ENCODE assay signal across 24 cellular contexts in the genomic region with DNA sequence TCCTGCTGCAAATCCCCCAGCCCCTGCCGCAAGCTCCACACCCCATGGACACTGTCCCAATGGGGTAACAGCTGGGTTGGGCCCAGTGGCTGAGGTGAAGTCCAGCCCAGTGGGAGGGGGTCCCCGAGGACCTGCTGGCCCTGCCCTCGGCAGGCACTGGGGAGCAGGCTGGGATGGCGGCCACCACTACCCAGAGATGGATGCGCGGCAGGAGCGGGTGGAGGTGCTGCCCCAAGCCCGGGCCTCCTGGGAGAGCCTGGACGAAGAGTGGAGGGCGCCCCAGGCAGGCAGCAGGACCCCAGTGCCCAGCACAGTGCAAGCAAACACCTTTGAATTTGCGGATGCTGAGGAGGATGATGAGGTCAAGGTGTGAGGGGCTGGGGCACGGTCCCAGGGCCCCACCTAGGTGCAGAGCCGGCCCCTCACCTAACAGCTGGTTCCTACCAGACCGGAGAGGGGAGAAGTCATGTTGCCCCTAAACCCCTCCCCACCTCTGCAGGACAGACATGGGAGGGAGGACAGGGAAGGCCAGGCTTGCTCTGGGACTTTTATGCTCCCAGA. TPM values are rescaled to one million over a fixed set of nuclear protein-coding genes. Genes with fewer than 3 reads are reported as not detected.
A peak's percentile ranks its signal among the peaks of the same experiment; 100 is the strongest.
DNase-seq lines count a peak whose midpoint lies in the region; ATAC-seq, FAIRE-seq and TF ChIP-seq lines count a peak whose summit lies in the region.
"Had no signal": no experiment of that assay in that cellular context is flagged by ENCODE, and none has a peak within 500 bp of the region (broad histone marks: within the 10 kb centered on the region; RNA-seq: fewer than 3 reads in every experiment).

No MANE protein-coding gene starts in this region.

- H2AFZ ChIP-seq in H1 (ENCODE audit: low read length): no peak overlapping the region

- intact Hi-C loops in left ventricle myocardium superior (cut with micrococcal nuclease): no loop called here
- intact Hi-C loops in cardiac septum (cut with DNase I): no loop called here
- intact Hi-C loops in CD14-positive monocyte (cut with micrococcal nuclease): no loop called here

- FAIRE-seq in H1 (lab: Jason Lieb, UNC): no peak
- FAIRE-seq: A204.1, GM12891 had no signal

- no peak overlapping the region for H3K23ac ChIP-seq in H1 (ENCODE audit: insufficient read length)

- POLR2A ChIA-PET in H1 (lab: Charles Lee; ENCODE audit: partially characterized antibody): interaction anchor here (2.3 to 12.2 kb wide), 3 partner anchors 16 to 29 kb away, joined by 6 to 198 read pairs (median 11); no protein-coding TSS in a partner anchor

- H2BK5ac ChIP-seq in H1 (ENCODE audit: low read depth, low read length): peak overlapping the region; percentile 52

- H3K14ac ChIP-seq in H1 (ENCODE audit: insufficient read length): no peak overlapping the region

- 90% methylated on average over 14 of the region's 14 CpGs; no CpG with 5 or more reads in 1 of the 2 experiments for WGBS in H1 (ENCODE audit: extremely low coverage in 1 of 2, insufficient coverage in 1 of 2, insufficient read length in 1 of 2, insufficient replicate concordance in 2 of 2, low coverage in 1 of 2, low lambda C conversion rate in 2 of 2, missing lambda C conversion rate in 1 of 2), 2 experiments

- no peak overlapping the region for H3K27ac ChIP-seq in H1 (ENCODE audit: low read depth, low read length)
- H3K27ac ChIP-seq in muscle layer of duodenum (ENCODE audit: low read length): peak overlapping the region; percentile 8
- H3K27ac ChIP-seq: C4-2B, gastrocnemius medialis had no signal

- no peak overlapping the region; the same call in 1 of the 2 replicates for H4K8ac ChIP-seq in H1 (ENCODE audit: extremely low read depth, insufficient read depth, low read length)

- H2AK5ac ChIP-seq in H1 (ENCODE audit: low read depth, low read length): 0 out of 2 replicates have a peak overlapping the region, but pooled peaks have one; percentile 1

- no peaks in the 10 kb centered on the region; a peak in 1 of 7 replicates for H3K27me3 ChIP-seq in H1 (replicated peaks in 1 of 4; ENCODE audit: control insufficient read depth in 3 of 4, extremely low read depth in 1 of 4, insufficient read depth in 3 of 4, low read length in 3 of 4)
- H3K27me3 ChIP-seq in muscle layer of duodenum (ENCODE audit: low read depth, low read length): no peaks in the 10 kb centered on the region

- peak overlapping the region; percentile 66 for H4K91ac ChIP-seq in H1 (replicated peaks; ENCODE audit: insufficient read length, low read length)

- H3K27me3 Mint-ChIP-seq in activated T-helper 17 cell treated with anti-CD3 and anti-CD28 coated beads, Interleukin-2, amount 50 U/mL, for 72 hours: peaks cover 8% of the 10 kb centered on the region
- peaks cover 9 to 23% (median 21%) of the 10 kb centered on the region in 3 donors for H3K27me3 Mint-ChIP-seq in CD14-positive monocyte (ENCODE audit: low read depth in 3 of 3)
- H3K27me3 Mint-ChIP-seq: type B pancreatic cell had no signal

- no peak overlapping the region for H2BK120ac ChIP-seq in H1 (replicated peaks; ENCODE audit: low read depth, low read length)

- CTCF ChIA-PET in H1 (lab: Charles Lee; ENCODE audit: partially characterized antibody): interaction anchor here (0.6 to 39.4 kb wide), 23 partner anchors 11 to 309 kb away, joined by 3 to 1347 read pairs (median 6); partner anchors contain the start of genes GGA1 and LGALS2

- TF ChIP-seq CTCF in H1 (IDR thresholded peaks at IDR 0.05; ENCODE audit: control extremely low read depth in 1 of 3, insufficient read depth in 1 of 3, low read depth in 1 of 3, low read length in 3 of 3) (no peak), CD14-positive monocyte (IDR thresholded peaks at IDR 0.05) (no peak)

- no peak overlapping the region for H2BK20ac ChIP-seq in H1 (ENCODE audit: low read length)

- peak; percentile 33 for DNase-seq in left ventricle myocardium superior
- DNase-seq in cardiac septum (ENCODE audit: low spot score): no peak
- DNase-seq in H1 (ENCODE audit: low read depth in 1 of 2, low spot score in 2 of 2): no peak
- DNase-seq in left lobe of liver (ENCODE audit: low spot score): no peak
- no peak for DNase-seq in CD14-positive monocyte (ENCODE audit: low spot score)
- DNase-seq in DMS 273 treated with DMSO at 0.1 percent for 48 hours (lab: John Stamatoyannopoulos, UW): no peak
- DNase-seq: activated CD8-positive, alpha-beta memory T cell treated with anti-CD3 and anti-CD28 coated beads, Interleukin-2, amount 10 ng/mL, durations not matched to agents 7 days and 5 days; gastrocnemius medialis; NCI-H1436 treated with DMSO at 0.1 percent for 48 hours; NCI-H748 treated with DMSO at 0.1 percent for 48 hours; right cardiac atrium had no signal

- TF ChIP-seq EP300 in H1 (IDR thresholded peaks at IDR 0.05; ENCODE audit: borderline replicate concordance in 1 of 2, low read depth in 2 of 2, low read length in 2 of 2): no peak

- H3K79me1 ChIP-seq in H1 (ENCODE audit: low read depth, low read length): no peaks in the 10 kb centered on the region

- H4K5ac ChIP-seq in H1 (ENCODE audit: insufficient read length, low read depth, low read length): no peak overlapping the region

- H4K20me1 ChIP-seq in H1 (replicated peaks in 1 of 2; ENCODE audit: control insufficient read depth in 1 of 2, insufficient read depth in 2 of 2, low read length in 2 of 2): no peaks in the 10 kb centered on the region

- H3K4me1 ChIP-seq in H1 (replicated peaks in 1 of 4; ENCODE audit: control insufficient read depth in 3 of 4, insufficient read depth in 4 of 4, low read length in 3 of 4) (peaks cover 13 to 28% (median 20%) of the 10 kb centered on the region in 4 experiments), muscle layer of duodenum (ENCODE audit: control insufficient read depth in 1 of 2, insufficient read depth in 2 of 2, low read length in 2 of 2) (peaks cover 20 to 40% of the 10 kb centered on the region in 2 donors)

- peak overlapping the region; percentile 48; the same call in 1 of the 2 replicates for H3K18ac ChIP-seq in H1 (ENCODE audit: extremely low read depth, low read length)

- no peak overlapping the region for H2BK15ac ChIP-seq in H1 (ENCODE audit: low read length)

- no peaks in the 10 kb centered on the region for H3K4me1 Mint-ChIP-seq in activated T-helper 17 cell treated with anti-CD3 and anti-CD28 coated beads, Interleukin-2, amount 50 U/mL, for 72 hours
- peaks cover 56% of the 10 kb centered on the region for H3K4me1 Mint-ChIP-seq in CD14-positive monocyte

- TF ChIP-seq POLR2A in H1 (IDR thresholded peaks at IDR 0.05; ENCODE audit: control extremely low read depth in 1 of 2, low read depth in 2 of 2, low read length in 2 of 2): no peak

- no peaks in the 10 kb centered on the region for H3K36me3 ChIP-seq in H1 (ENCODE audit: control insufficient read depth in 2 of 4, insufficient read depth in 4 of 4, low read length in 3 of 4)
- H3K36me3 ChIP-seq in muscle layer of duodenum (ENCODE audit: control insufficient read depth in 1 of 2, insufficient read depth in 2 of 2, low read length in 2 of 2): peaks cover 5 to 26% of the 10 kb centered on the region in 2 donors
- H3K36me3 ChIP-seq: gastrocnemius medialis had no signal

- H3K9me3 ChIP-seq in H1 (ENCODE audit: insufficient read depth in 2 of 2, low read depth in 1 of 2, low read length in 1 of 2) (no peaks in the 10 kb centered on the region), muscle layer of duodenum (ENCODE audit: control insufficient read depth in 1 of 2, low read length in 2 of 2) (no peaks in the 10 kb centered on the region)
- H3K9me3 ChIP-seq: gastrocnemius medialis, mucosa of descending colon had no signal

- 0 out of 2 replicates have a peak overlapping the region, but pooled peaks have one; percentile 75 for H2BK12ac ChIP-seq in H1 (ENCODE audit: low read depth, low read length)

- H3K4me3 ChIP-seq in H1 (ENCODE audit: extremely low read depth in 1 of 4, insufficient read depth in 2 of 4, low read depth in 3 of 4, low read length in 4 of 4) (no peak overlapping the region), muscle layer of duodenum (ENCODE audit: low read depth in 1 of 2, low read length in 2 of 2) (no peak overlapping the region)
- H3K4me3 ChIP-seq: gastrocnemius medialis, mucosa of descending colon had no signal

- ATAC-seq in left ventricle myocardium superior: no peak
- no peak for ATAC-seq in left lobe of liver
- no peak for ATAC-seq in activated T-helper 17 cell treated with anti-CD3 and anti-CD28 coated beads, Interleukin-2, amount 50 U/mL, for 72 hours (replicated peaks)
- ATAC-seq: activated CD8-positive, alpha-beta memory T cell treated with anti-CD3 and anti-CD28 coated beads, Interleukin-2, amount 10 ng/mL, durations not matched to agents 7 days and 5 days; gastrocnemius medialis; stimulated activated memory B cell treated with anti-CD40 and anti-IgM and Interleukin-4, amounts not matched to agents 10 μg/mL and 1 μg/mL and 100 μg/mL, for 72 hours had no signal

- no peak for TF ChIP-seq RAD21 in H1 (IDR thresholded peaks at IDR 0.05 in 1 of 2, conservative IDR thresholded peaks at IDR 0.05 in 1 of 2; ENCODE audit: low read depth in 2 of 2, low read length in 2 of 2)

- no peak overlapping the region for H3K9ac ChIP-seq in H1 (replicated peaks in 1 of 4; ENCODE audit: extremely low read depth in 1 of 4, low read depth in 3 of 4, low read length in 3 of 4)

- H3K79me2 ChIP-seq in H1 (ENCODE audit: control insufficient read depth in 1 of 2, insufficient read depth in 2 of 2, low read length in 2 of 2): no peaks in the 10 kb centered on the region

- no peak overlapping the region for H3K27ac Mint-ChIP-seq in activated T-helper 17 cell treated with anti-CD3 and anti-CD28 coated beads, Interleukin-2, amount 50 U/mL, for 72 hours
- H3K27ac Mint-ChIP-seq in CD14-positive monocyte: peak overlapping the region in 1 of 7 donors; percentile 61
- H3K27ac Mint-ChIP-seq: stimulated activated memory B cell treated with anti-CD40 and anti-IgM and Interleukin-4, amounts not matched to agents 10 μg/mL and 1 μg/mL and 100 μg/mL, for 72 hours had no signal

- H3K56ac ChIP-seq in H1 (replicated peaks; ENCODE audit: insufficient read length, low read depth, low read length): no peak overlapping the region

- H3K4me3 Mint-ChIP-seq in activated T-helper 17 cell treated with anti-CD3 and anti-CD28 coated beads, Interleukin-2, amount 50 U/mL, for 72 hours: no peak overlapping the region
- peak overlapping the region in 1 of 2 donors; percentile 15 for H3K4me3 Mint-ChIP-seq in CD14-positive monocyte
- H3K4me3 Mint-ChIP-seq: activated CD8-positive, alpha-beta memory T cell treated with anti-CD3 and anti-CD28 coated beads, Interleukin-2, amount 10 ng/mL, durations not matched to agents 7 days and 5 days; stimulated activated memory B cell treated with anti-CD40 and anti-IgM and Interleukin-4, amounts not matched to agents 10 μg/mL and 1 μg/mL and 100 μg/mL, for 72 hours had no signal

- H3K9me3 Mint-ChIP-seq in activated T-helper 17 cell treated with anti-CD3 and anti-CD28 coated beads, Interleukin-2, amount 50 U/mL, for 72 hours: no peaks in the 10 kb centered on the region
- H3K9me3 Mint-ChIP-seq in CD14-positive monocyte: peaks cover 0 to 2% (median 0%) of the 10 kb centered on the region in 7 donors
- H3K9me3 Mint-ChIP-seq: stimulated activated memory B cell treated with anti-CD40 and anti-IgM and Interleukin-4, amounts not matched to agents 10 μg/mL and 1 μg/mL and 100 μg/mL, for 72 hours; type B pancreatic cell had no signal

- H3K4ac ChIP-seq in H1 (replicated peaks; ENCODE audit: insufficient read length, low read depth, low read length): no peak overlapping the region

- no peaks in the 10 kb centered on the region for H3K23me2 ChIP-seq in H1 (ENCODE audit: low read depth, low read length)

- H3K4me2 ChIP-seq in H1 (ENCODE audit: insufficient read depth in 1 of 2, low read depth in 2 of 2, low read length in 2 of 2): no peak overlapping the region; a peak in 1 of 4 replicates

- no peaks in the 10 kb centered on the region for H3K36me3 Mint-ChIP-seq in activated T-helper 17 cell treated with anti-CD3 and anti-CD28 coated beads, Interleukin-2, amount 50 U/mL, for 72 hours (ENCODE audit: low read depth)
- peaks cover 51 to 79% of the 10 kb centered on the region in 2 donors for H3K36me3 Mint-ChIP-seq in CD14-positive monocyte
- H3K36me3 Mint-ChIP-seq: activated CD8-positive, alpha-beta memory T cell treated with anti-CD3 and anti-CD28 coated beads, Interleukin-2, amount 10 ng/mL, durations not matched to agents 7 days and 5 days; stimulated activated memory B cell treated with anti-CD40 and anti-IgM and Interleukin-4, amounts not matched to agents 10 μg/mL and 1 μg/mL and 100 μg/mL, for 72 hours; type B pancreatic cell had no signal

RNA-seq across cellular contexts. Expression of gene CDC42EP1, which starts 8.2 kb away (rescaled TPM):
- total RNA-seq in left ventricle myocardium superior (14.6 TPM), cardiac septum (18.8 TPM), left lobe of liver (38.9 TPM)
- total RNA-seq in H1 (2021; fragmentation: NEBNext Ultra II Directional; extraction: Animal tissue kit (Norgen Biotek cat#: 25700)): 10.1 and 11.2 TPM in 2 replicates
- polyA plus RNA-seq in H1 (2011; rRNA removed) (8.3 and 15.4 TPM in 2 replicates), CD14-positive monocyte (1 to 10 TPM; 5.9 to 8.5 TPM)
- 5.3 TPM for polyA plus RNA-seq in H1 (2011; cell fraction: cytosol; rRNA removed)
- polyA plus RNA-seq in H1 (2011; cell fraction: nucleus; rRNA removed): 7.8 TPM
- 5.5 to 11.6 TPM (median 10.8 TPM) in 4 replicates for polyA plus RNA-seq in H1 (2012, experiment 1 of 2)
- 8.9 TPM for polyA plus RNA-seq in H1 (2012, experiment 2 of 2)
- 11.0 TPM for polyA plus RNA-seq in H1 (2013, experiment 1 of 2)
- polyA plus RNA-seq in H1 (2013, experiment 2 of 2): 10.5 TPM
- polyA minus RNA-seq in H1 (2011; rRNA and poly(A)+ RNA removed): 2.1 and 2.2 TPM in 2 replicates
- polyA minus RNA-seq in H1 (2011; cell fraction: cytosol; rRNA and poly(A)+ RNA removed): 4.3 TPM
- polyA minus RNA-seq in H1 (2011; cell fraction: nucleus; rRNA and poly(A)+ RNA removed): 5.1 TPM
- total RNA-seq in activated T-helper 17 cell treated with anti-CD3 and anti-CD28 coated beads, Interleukin-2, amount 50 U/mL, for 72 hours: 1 to 10 TPM; 1.0 to 2.3 TPM

RNA-seq across cellular contexts. Expression of gene LGALS2, which starts 11.4 kb away (rescaled TPM):
- total RNA-seq in left ventricle myocardium superior: not detected
- total RNA-seq in cardiac septum: not detected
- not detected in 2 replicates for total RNA-seq in H1 (2021; fragmentation: NEBNext Ultra II Directional; extraction: Animal tissue kit (Norgen Biotek cat#: 25700))
- not detected in 2 replicates for polyA plus RNA-seq in H1 (2011; rRNA removed)
- not detected for polyA plus RNA-seq in H1 (2011; cell fraction: cytosol; rRNA removed)
- not detected for polyA plus RNA-seq in H1 (2011; cell fraction: nucleus; rRNA removed)
- polyA plus RNA-seq in H1 (2012, experiment 1 of 2): not detected in 4 replicates
- not detected for polyA plus RNA-seq in H1 (2012, experiment 2 of 2)
- not detected for polyA plus RNA-seq in H1 (2013, experiment 1 of 2)
- not detected for polyA plus RNA-seq in H1 (2013, experiment 2 of 2)
- polyA minus RNA-seq in H1 (2011; rRNA and poly(A)+ RNA removed): not detected in 2 replicates
- not detected for polyA minus RNA-seq in H1 (2011; cell fraction: cytosol; rRNA and poly(A)+ RNA removed)
- polyA minus RNA-seq in H1 (2011; cell fraction: nucleus; rRNA and poly(A)+ RNA removed): not detected
- total RNA-seq in left lobe of liver: 0.65 TPM
- total RNA-seq in activated T-helper 17 cell treated with anti-CD3 and anti-CD28 coated beads, Interleukin-2, amount 50 U/mL, for 72 hours: not detected
- 100 to 1,000 TPM; 654 to 878 TPM for polyA plus RNA-seq in CD14-positive monocyte
- total RNA-seq: activated CD8-positive, alpha-beta memory T cell treated with anti-CD3 and anti-CD28 coated beads, Interleukin-2, amount 10 ng/mL, durations not matched to agents 7 days and 5 days; dermis microvascular lymphatic vessel endothelial cell; gastrocnemius medialis; H4; kidney epithelial cell; MCF 10A; occipital lobe had no signal
- polyA plus RNA-seq: right cardiac atrium had no signal

RNA-seq across cellular contexts. Expression of gene GGA1, which starts 40.1 kb away (rescaled TPM):
- total RNA-seq in left ventricle myocardium superior (28.5 TPM), cardiac septum (32.5 TPM), left lobe of liver (27.3 TPM)
- 46.5 and 49.3 TPM in 2 replicates for total RNA-seq in H1 (2021; fragmentation: NEBNext Ultra II Directional; extraction: Animal tissue kit (Norgen Biotek cat#: 25700))
- polyA plus RNA-seq in H1 (2011; rRNA removed) (57.2 and 81.0 TPM in 2 replicates), CD14-positive monocyte (10 to 100 TPM; 19.8 to 24.8 TPM)
- polyA plus RNA-seq in H1 (2011; cell fraction: cytosol; rRNA removed): 58.2 TPM
- polyA plus RNA-seq in H1 (2011; cell fraction: nucleus; rRNA removed): 170 TPM
- 43.4 to 56.3 TPM (median 52.3 TPM) in 4 replicates for polyA plus RNA-seq in H1 (2012, experiment 1 of 2)
- 38.5 TPM for polyA plus RNA-seq in H1 (2012, experiment 2 of 2)
- 31.2 TPM for polyA plus RNA-seq in H1 (2013, experiment 1 of 2)
- polyA plus RNA-seq in H1 (2013, experiment 2 of 2): 28.6 TPM
- 25.7 and 39.1 TPM in 2 replicates for polyA minus RNA-seq in H1 (2011; rRNA and poly(A)+ RNA removed)
- 36.0 TPM for polyA minus RNA-seq in H1 (2011; cell fraction: cytosol; rRNA and poly(A)+ RNA removed)
- 64.4 TPM for polyA minus RNA-seq in H1 (2011; cell fraction: nucleus; rRNA and poly(A)+ RNA removed)
- 10 to 100 TPM; 69.3 to 79.8 TPM for total RNA-seq in activated T-helper 17 cell treated with anti-CD3 and anti-CD28 coated beads, Interleukin-2, amount 50 U/mL, for 72 hours

RNA-seq across cellular contexts. Expression of gene CARD10, which starts 49.3 kb away (rescaled TPM):
- total RNA-seq in left ventricle myocardium superior (10.0 TPM), cardiac septum (6.0 TPM), left lobe of liver (22.4 TPM)
- 14.4 and 14.6 TPM in 2 replicates for total RNA-seq in H1 (2021; fragmentation: NEBNext Ultra II Directional; extraction: Animal tissue kit (Norgen Biotek cat#: 25700))
- polyA plus RNA-seq in H1 (2011; rRNA removed) (13.5 and 17.4 TPM in 2 replicates), CD14-positive monocyte (not detected)
- 11.2 TPM for polyA plus RNA-seq in H1 (2011; cell fraction: cytosol; rRNA removed)
- polyA plus RNA-seq in H1 (2011; cell fraction: nucleus; rRNA removed): 23.7 TPM
- 7.9 to 13.1 TPM (median 11.6 TPM) in 4 replicates for polyA plus RNA-seq in H1 (2012, experiment 1 of 2)
- 11.4 TPM for polyA plus RNA-seq in H1 (2012, experiment 2 of 2)
- 9.2 TPM for polyA plus RNA-seq in H1 (2013, experiment 1 of 2)
- 9.2 TPM for polyA plus RNA-seq in H1 (2013, experiment 2 of 2)
- 6.8 and 7.5 TPM in 2 replicates for polyA minus RNA-seq in H1 (2011; rRNA and poly(A)+ RNA removed)
- polyA minus RNA-seq in H1 (2011; cell fraction: cytosol; rRNA and poly(A)+ RNA removed): 11.4 TPM
- polyA minus RNA-seq in H1 (2011; cell fraction: nucleus; rRNA and poly(A)+ RNA removed): 5.0 TPM
- total RNA-seq in activated T-helper 17 cell treated with anti-CD3 and anti-CD28 coated beads, Interleukin-2, amount 50 U/mL, for 72 hours: under 1 TPM in 1 of 2 donors, not detected in 1; 0.09 TPM
